Comparison of ENCODE assay signal across 1 cellular context in genomic region chr21:37220981-37221664, GRCh38.
TF ChIP-seq lines count a peak whose summit lies in the region.

No MANE protein-coding gene starts in this region.

TF ChIP-seq in GM23338, 12 proteins besides CTCF, POLR2A, EP300 and RAD21 (continued from another document):
- TF ChIP-seq ZNF331 (CRISPR knock-in tag; IDR thresholded peaks at IDR 0.05; ENCODE audit: low read depth) (no peak), NANOG (IDR thresholded peaks at IDR 0.05; ENCODE audit: borderline replicate concordance) (no peak), JUNB (IDR thresholded peaks at IDR 0.05; ENCODE audit: unreplicated experiment) (no peak), STAT1 (IDR thresholded peaks at IDR 0.05; ENCODE audit: unreplicated experiment) (no peak), EZH2phosphoT487 (IDR thresholded peaks at IDR 0.05; ENCODE audit: unreplicated experiment) (no peak), POLR2AphosphoS5 (IDR thresholded peaks at IDR 0.05; ENCODE audit: low read depth) (peak; percentile 84)
- TF ChIP-seq, protein P1, sequence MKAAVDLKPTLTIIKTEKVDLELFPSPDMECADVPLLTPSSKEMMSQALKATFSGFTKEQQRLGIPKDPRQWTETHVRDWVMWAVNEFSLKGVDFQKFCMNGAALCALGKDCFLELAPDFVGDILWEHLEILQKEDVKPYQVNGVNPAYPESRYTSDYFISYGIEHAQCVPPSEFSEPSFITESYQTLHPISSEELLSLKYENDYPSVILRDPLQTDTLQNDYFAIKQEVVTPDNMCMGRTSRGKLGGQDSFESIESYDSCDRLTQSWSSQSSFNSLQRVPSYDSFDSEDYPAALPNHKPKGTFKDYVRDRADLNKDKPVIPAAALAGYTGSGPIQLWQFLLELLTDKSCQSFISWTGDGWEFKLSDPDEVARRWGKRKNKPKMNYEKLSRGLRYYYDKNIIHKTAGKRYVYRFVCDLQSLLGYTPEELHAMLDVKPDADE (IDR thresholded peaks at IDR 0.05): peak; percentile 35; the same call in 1 of the 2 replicates
